Comparison of ENCODE assay signal across 8 cellular contexts in the genomic region with DNA sequence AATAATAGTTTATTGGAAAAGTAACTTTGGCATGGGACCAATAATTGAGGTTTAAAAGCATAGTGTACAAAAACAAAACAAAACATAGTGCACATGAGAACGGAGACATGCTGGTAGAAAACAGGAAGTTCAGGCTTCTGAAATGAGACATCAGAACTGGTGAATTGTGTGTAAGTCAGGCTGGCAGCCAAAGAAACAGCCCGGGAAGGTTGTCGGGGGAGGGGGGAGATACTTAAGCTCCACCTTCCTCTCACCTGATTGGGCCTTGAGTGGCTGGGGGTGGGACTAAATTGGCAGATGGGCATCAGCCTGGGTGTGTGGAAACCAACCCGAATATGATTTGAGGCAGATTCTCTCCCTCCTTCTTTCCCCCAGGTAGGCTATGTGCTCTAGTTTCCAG.
DNase-seq lines count a peak whose midpoint lies in the region; ATAC-seq and TF ChIP-seq lines count a peak whose summit lies in the region.

No MANE protein-coding gene starts in this region.

- peaks cover 17 to 19% of the 10 kb centered on the region in 2 donors for H3K4me1 Mint-ChIP-seq in natural killer cell
- H3K4me1 Mint-ChIP-seq in natural killer cell treated with Interleukin-12 subunit alpha and Interleukin-12 subunit beta and Interleukin-15 and Interleukin-18, amount 100 ng/mL, for 72 hours (ENCODE audit: low read depth in 2 of 2) = peaks cover 0 to 6% of the 10 kb centered on the region in 2 donors

- H3K9me3 Mint-ChIP-seq in natural killer cell = no peaks in the 10 kb centered on the region
- H3K9me3 Mint-ChIP-seq in natural killer cell treated with Interleukin-12 subunit alpha and Interleukin-12 subunit beta and Interleukin-15 and Interleukin-18, amount 100 ng/mL, for 72 hours = no peaks in the 10 kb centered on the region

- H3K27ac ChIP-seq in RWPE1 (no peak overlapping the region), left lung (no peak overlapping the region)

- TF ChIP-seq CTCF in natural killer cell (IDR thresholded peaks at IDR 0.05) (no peak), RWPE1 (conservative IDR thresholded peaks at IDR 0.05; ENCODE audit: low read depth) (no peak), left lung (IDR thresholded peaks at IDR 0.05) (no peak)

- H3K9me3 ChIP-seq in left lung = no peaks in the 10 kb centered on the region

- no peaks in the 10 kb centered on the region for H3K27me3 ChIP-seq in left lung

- H3K36me3 Mint-ChIP-seq in natural killer cell = no peaks in the 10 kb centered on the region
- H3K36me3 Mint-ChIP-seq in natural killer cell treated with Interleukin-12 subunit alpha and Interleukin-12 subunit beta and Interleukin-15 and Interleukin-18, amount 100 ng/mL, for 72 hours = no peaks in the 10 kb centered on the region

- no peak overlapping the region for H3K27ac Mint-ChIP-seq in natural killer cell
- no peak overlapping the region for H3K27ac Mint-ChIP-seq in natural killer cell treated with Interleukin-12 subunit alpha and Interleukin-12 subunit beta and Interleukin-15 and Interleukin-18, amount 100 ng/mL, for 72 hours

- POLR2A ChIA-PET in RWPE1 (lab: Yijun Ruan, JAX; ENCODE audit: low non-redundant PET) = no interaction called here

- ATAC-seq in natural killer cell = peak in 2 of 3 donors; percentile 18 to 20
- ATAC-seq in natural killer cell treated with Interleukin-12 subunit alpha and Interleukin-12 subunit beta and Interleukin-15 and Interleukin-18, amount 100 ng/mL, for 72 hours = no peak
- ATAC-seq in HG02885 (IDR thresholded peaks at IDR 0.05; ENCODE audit: poor library complexity, unreplicated experiment) = peak; percentile 91
- ATAC-seq in left lung = peak; percentile 27

- no peaks in the 10 kb centered on the region for H3K4me1 ChIP-seq in left lung

- intact Hi-C loops in natural killer cell (cut with micrococcal nuclease) = no loop called here
- intact Hi-C loops in left lung (cut with DNase I) = no loop called here

- H3K4me3 Mint-ChIP-seq in natural killer cell = no peak overlapping the region
- H3K4me3 Mint-ChIP-seq in natural killer cell treated with Interleukin-12 subunit alpha and Interleukin-12 subunit beta and Interleukin-15 and Interleukin-18, amount 100 ng/mL, for 72 hours = no peak overlapping the region

- H3K36me3 ChIP-seq in left lung = no peaks in the 10 kb centered on the region

- H3K27me3 Mint-ChIP-seq in natural killer cell (ENCODE audit: low read depth in 2 of 2) = peaks cover 12 to 16% of the 10 kb centered on the region in 2 donors
- H3K27me3 Mint-ChIP-seq in natural killer cell treated with Interleukin-12 subunit alpha and Interleukin-12 subunit beta and Interleukin-15 and Interleukin-18, amount 100 ng/mL, for 72 hours = peaks cover 16 to 42% of the 10 kb centered on the region in 2 donors

- DNase-seq in natural killer cell = no peak
- DNase-seq in natural killer cell treated with Interleukin-12 subunit alpha and Interleukin-12 subunit beta and Interleukin-15 and Interleukin-18, amount 100 ng/mL, for 72 hours (ENCODE audit: low spot score) = no peak
- peak; percentile 2 for DNase-seq in RWPE1 (ENCODE audit: low spot score)
- DNase-seq in left lung = no peak
- no peak for DNase-seq in GOT3 (lab: John Stamatoyannopoulos, UW)
- no peak for DNase-seq in NCI-H1417 treated with DMSO at 0.1 percent for 48 hours (lab: John Stamatoyannopoulos, UW)
- no peak for DNase-seq in NCI-H146 (lab: John Stamatoyannopoulos, UW)

- CTCF ChIA-PET in RWPE1 (lab: Yijun Ruan, JAX) = no interaction called here

- H3K4me3 ChIP-seq in left lung = no peak overlapping the region

Comparison
In these comparisons a context has a peak if more than half of its experiments do, and no peak if none do; other contexts are left out.
1. ATAC-seq: peak in natural killer cell (2 of 3), HG02885 (single experiment) and left lung (single experiment); none in natural killer cell treated with Interleukin-12 subunit alpha and Interleukin-12 subunit beta and Interleukin-15 and Interleukin-18, amount 100 ng/mL, for 72 hours (0 of 2).